Comparison of ENCODE assay signal across 8 cellular contexts in genomic region chr17:40167685-40168261, GRCh38. TPM values are rescaled to one million over a fixed set of nuclear protein-coding genes. Genes with fewer than 3 reads are reported as not detected.
A peak's percentile ranks its signal among the peaks of the same experiment; 100 is the strongest.
DNase-seq lines count a peak whose midpoint lies in the region; ATAC-seq and TF ChIP-seq lines count a peak whose summit lies in the region.

No MANE protein-coding gene starts in this region.

- no peaks in the 10 kb centered on the region for H3K27me3 Mint-ChIP-seq in naive thymus-derived CD4-positive, alpha-beta T cell

- CTCF ChIA-PET in naive thymus-derived CD4-positive, alpha-beta T cell (lab: Charles Lee): interaction anchor here (0.5 to 3.6 kb wide), 23 partner anchors 12 to 156 kb away, joined by 3 to 134 read pairs (median 5); partner anchors contain the start of genes CASC3, CSF3 and NR1D1

- peak overlapping the region; percentile 57 for H3K27ac ChIP-seq in left ventricle myocardium inferior (replicated peaks)
- H3K27ac ChIP-seq in cingulate gyrus (ENCODE audit: low read depth, low read length): peak overlapping the region; percentile 61
- H3K27ac ChIP-seq in naive thymus-derived CD4-positive, alpha-beta T cell (ENCODE audit: low read depth, low read length): peak overlapping the region; percentile 42
- peak overlapping the region; percentile 27 to 61 for H3K27ac ChIP-seq in uterus

- no peak overlapping the region for H3K4me3 Mint-ChIP-seq in naive thymus-derived CD4-positive, alpha-beta T cell

- TF ChIP-seq CTCF in left ventricle myocardium inferior (IDR thresholded peaks at IDR 0.05; ENCODE audit: borderline replicate concordance) (no peak), uterus (IDR thresholded peaks at IDR 0.05) (no peak)

- no peak for ATAC-seq in naive thymus-derived CD4-positive, alpha-beta T cell
- no peak for ATAC-seq in GM19328 (IDR thresholded peaks at IDR 0.05; ENCODE audit: unreplicated experiment)

- no peaks in the 10 kb centered on the region for H3K9me3 Mint-ChIP-seq in naive thymus-derived CD4-positive, alpha-beta T cell

- peaks cover 13% of the 10 kb centered on the region for H3K4me1 ChIP-seq in left ventricle myocardium inferior
- H3K4me1 ChIP-seq in naive thymus-derived CD4-positive, alpha-beta T cell (ENCODE audit: control insufficient read depth in 2 of 2, insufficient read depth in 2 of 2, low read length in 2 of 2): no peaks in the 10 kb centered on the region
- H3K4me1 ChIP-seq in uterus: no peaks in the 10 kb centered on the region

- peaks cover 9 to 21% (median 15%) of the 10 kb centered on the region in 7 donors for H3K4me1 Mint-ChIP-seq in naive thymus-derived CD4-positive, alpha-beta T cell

- intact Hi-C loops in left ventricle myocardium inferior (cut with micrococcal nuclease) (loop anchor here (5.0 kb wide), 1 partner anchor 155 kb away; no protein-coding TSS in a partner anchor), cardiac septum (cut with DNase I) (loop anchor here (1.0 to 5.0 kb wide), 2 partner anchors 55 to 155 kb away; no protein-coding TSS in a partner anchor), uterus (cut with DNase I; ENCODE audit: low total_unique reads) (loop anchor here (10.0 kb wide), 1 partner anchor 153 kb away; the partner anchor contains the start of gene CSF3)
- intact Hi-C loops in naive thymus-derived CD4-positive, alpha-beta T cell (cut with micrococcal nuclease): loop anchor here (1.0 to 10.0 kb wide), 9 partner anchors 23 to 293 kb away; partner anchors contain the start of genes THRA (in 2 of the 2) and CASC3 (in 1 of the 2)

- H3K4me3 ChIP-seq in left ventricle myocardium inferior (no peak overlapping the region), uterus (no peak overlapping the region)
- no peak overlapping the region for H3K4me3 ChIP-seq in naive thymus-derived CD4-positive, alpha-beta T cell (ENCODE audit: low read length)

- POLR2A ChIA-PET in naive thymus-derived CD4-positive, alpha-beta T cell (lab: Charles Lee): interaction anchor here (1.0 to 3.2 kb wide), 7 partner anchors 28 to 101 kb away, joined by 3 to 38 read pairs (median 4); partner anchors contain the start of genes CASC3 and NR1D1

- no peak for DNase-seq in left ventricle myocardium inferior
- DNase-seq in cardiac septum (ENCODE audit: low spot score): no peak
- no peak for DNase-seq in naive thymus-derived CD4-positive, alpha-beta T cell
- DNase-seq in uterus: no peak
- DNase-seq in stimulated activated CD8-positive, alpha-beta memory T cell treated with anti-CD3 and anti-CD28 coated beads, Interleukin-4, amount 100 ng/mL, for 48 hours: no peak
- no peak for DNase-seq in cerebellar cortex (ENCODE audit: low spot score)

- peaks cover 7 to 57% (median 29%) of the 10 kb centered on the region in 5 donors for H3K36me3 Mint-ChIP-seq in naive thymus-derived CD4-positive, alpha-beta T cell

- H3K36me3 ChIP-seq in left ventricle myocardium inferior (peaks cover 100% of the 10 kb centered on the region), uterus (no peaks in the 10 kb centered on the region)
- H3K36me3 ChIP-seq in naive thymus-derived CD4-positive, alpha-beta T cell (ENCODE audit: control insufficient read depth in 2 of 3, insufficient read depth in 3 of 3, low read length in 3 of 3): peaks cover 26 to 83% (median 30%) of the 10 kb centered on the region in 3 experiments

- TF ChIP-seq POLR2A in uterus (IDR thresholded peaks at IDR 0.05): no peak

- H3K27ac Mint-ChIP-seq in naive thymus-derived CD4-positive, alpha-beta T cell: peak overlapping the region; percentile 44 to 93 (median 81)

- H3K9me3 ChIP-seq in left ventricle myocardium inferior (replicated peaks): no peaks in the 10 kb centered on the region
- H3K9me3 ChIP-seq in naive thymus-derived CD4-positive, alpha-beta T cell (ENCODE audit: control insufficient read depth in 2 of 3, low read length in 3 of 3): no peaks in the 10 kb centered on the region
- H3K9me3 ChIP-seq in uterus: no peaks in the 10 kb centered on the region

- no peaks in the 10 kb centered on the region for H3K27me3 ChIP-seq in left ventricle myocardium inferior (ENCODE audit: low read depth)
- H3K27me3 ChIP-seq in naive thymus-derived CD4-positive, alpha-beta T cell (ENCODE audit: control insufficient read depth in 2 of 2, insufficient read depth in 2 of 2, low read length in 2 of 2): no peaks in the 10 kb centered on the region
- H3K27me3 ChIP-seq in uterus: no peaks in the 10 kb centered on the region

RNA-seq across cellular contexts. Expression of gene RAPGEFL1, which starts 9.5 kb away (rescaled TPM):
- total RNA-seq in left ventricle myocardium inferior: 3.7 TPM
- total RNA-seq in cardiac septum: 7.2 TPM
- 10 to 100 TPM in 1 of 5 experiments, 1 to 10 TPM in 4; 5.0 to 10.7 (median 6.3) TPM for total RNA-seq in naive thymus-derived CD4-positive, alpha-beta T cell
- under 1 TPM; 0.24 to 0.47 TPM for polyA plus RNA-seq in naive thymus-derived CD4-positive, alpha-beta T cell
- 10 to 100 TPM in 1 of 4 donors, 1 to 10 TPM in 1, under 1 TPM in 2; 0.29 to 21.5 (median 2.0) TPM for total RNA-seq in uterus

RNA-seq across cellular contexts. Expression of gene CASC3, which starts 27.4 kb away (rescaled TPM):
- total RNA-seq in left ventricle myocardium inferior (44.0 TPM), cardiac septum (54.8 TPM), uterus (100 to 1,000 TPM in 2 of 4 donors, 10 to 100 TPM in 2; 33.2 to 166 (median 91.3) TPM)
- 100 to 1,000 TPM in 4 of 5 experiments, 10 to 100 TPM in 1; 93.4 to 160 (median 144) TPM for total RNA-seq in naive thymus-derived CD4-positive, alpha-beta T cell
- polyA plus RNA-seq in naive thymus-derived CD4-positive, alpha-beta T cell: 10 to 100 TPM; 43.5 to 51.5 TPM

RNA-seq across cellular contexts. Expression of gene MSL1, which starts 46.0 kb away (rescaled TPM):
- 39.8 TPM for total RNA-seq in left ventricle myocardium inferior
- 53.7 TPM for total RNA-seq in cardiac septum
- 100 to 1,000 TPM in 4 of 5 experiments, 10 to 100 TPM in 1; 97.0 to 145 (median 113) TPM for total RNA-seq in naive thymus-derived CD4-positive, alpha-beta T cell
- polyA plus RNA-seq in naive thymus-derived CD4-positive, alpha-beta T cell: 10 to 100 TPM in 1 of 2 donors, 1 to 10 TPM in 1; 8.0 to 11.3 TPM
- 100 to 1,000 TPM in 1 of 4 donors, 10 to 100 TPM in 3; 51.0 to 151 (median 77.6) TPM for total RNA-seq in uterus

RNA-seq across cellular contexts. Expression of gene WIPF2, which starts 51.3 kb away (rescaled TPM):
- total RNA-seq in left ventricle myocardium inferior (12.5 TPM), cardiac septum (13.3 TPM), uterus (10 to 100 TPM in 2 of 4 donors, 1 to 10 TPM in 2; 4.9 to 34.3 (median 8.6) TPM)
- 10 to 100 TPM; 24.8 to 31.8 (median 28.6) TPM for total RNA-seq in naive thymus-derived CD4-positive, alpha-beta T cell
- 1 to 10 TPM; 5.0 to 8.7 TPM for polyA plus RNA-seq in naive thymus-derived CD4-positive, alpha-beta T cell
